In genomic region chrX:102950908-102951866, GRCh38 we compare ENCODE assay signal across 7 cellular contexts. TPM values are rescaled to one million over a fixed set of nuclear protein-coding genes. Genes with fewer than 3 reads are reported as not detected.
A peak's percentile ranks its signal among the peaks of the same experiment; 100 is the strongest.
DNase-seq lines count a peak whose midpoint lies in the region; ATAC-seq lines count a peak whose summit lies in the region.

No MANE protein-coding gene starts in this region.

- peak; percentile 88 for ATAC-seq in GM18498 (IDR thresholded peaks at IDR 0.05; ENCODE audit: unreplicated experiment)
- ATAC-seq in HG03039 (IDR thresholded peaks at IDR 0.05; ENCODE audit: unreplicated experiment), result peak; percentile 54
- peak; percentile 50 for ATAC-seq in left colon

- intact Hi-C loops in left colon (cut with DNase I, micrococcal nuclease), result loop anchor here in 1 of 2 donors (5.0 to 10.0 kb wide), 2 partner anchors 204 to 226 kb away; no protein-coding TSS in a partner anchor

- peak; percentile 4 for DNase-seq in NCI-H2196 treated with DMSO at 0.1 percent for 48 hours (lab: John Stamatoyannopoulos, UW; ENCODE audit: unreplicated experiment)
- DNase-seq in activated CD4-positive, CD25-positive, alpha-beta regulatory T cell (lab: John Stamatoyannopoulos, UW), result peak in 3 of 4 experiments; percentile 1 to 21 (median 19)
- peak; percentile 51 for DNase-seq in cerebellar cortex (ENCODE audit: low spot score)
- peak in 1 of 2 donors; percentile 59 for DNase-seq in left colon
- peak; percentile 11 to 48 (median 14) for DNase-seq in stimulated activated CD4-positive, alpha-beta T cell treated with anti-CD3 and anti-CD28 coated beads, TNF-alpha, amount 100 ng/mL, for 24 hours (ENCODE audit: low read depth in 3 of 3)

RNA-seq across cellular contexts. Expression of gene RAB40AL, which starts 14.1 kb away (rescaled TPM):
- total RNA-seq in left colon, result 1 to 10 TPM; 1.0 to 1.5 TPM
